Comparison of ENCODE assay signal across 17 cellular contexts in the genomic region with DNA sequence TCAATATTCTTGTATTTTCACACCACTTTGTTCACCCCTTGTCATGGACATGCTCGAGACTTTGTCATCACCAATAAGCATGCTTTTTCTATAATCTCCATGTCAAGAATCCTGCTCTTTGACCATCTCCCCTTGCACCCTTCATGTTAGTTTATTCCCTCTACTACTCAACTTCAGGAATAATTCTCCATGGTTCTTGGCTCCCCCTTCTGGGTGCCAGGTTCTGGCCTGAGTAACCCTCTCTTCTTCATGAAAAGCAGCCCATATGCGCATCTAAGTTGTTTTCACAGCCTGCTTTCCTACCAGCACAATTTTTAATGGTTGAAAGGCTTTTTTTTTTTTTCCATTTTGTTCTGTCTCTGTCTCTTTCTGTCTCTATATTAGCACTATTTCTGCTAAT.
A peak's percentile ranks its signal among the peaks of the same experiment; 100 is the strongest.
DNase-seq lines count a peak whose midpoint lies in the region; ATAC-seq, FAIRE-seq and TF ChIP-seq lines count a peak whose summit lies in the region.
"Had no signal": no experiment of that assay in that cellular context is flagged by ENCODE, and none has a peak within 500 bp of the region (broad histone marks: within the 10 kb centered on the region; RNA-seq: fewer than 3 reads in every experiment).

No MANE protein-coding gene starts in this region.

- no peaks in the 10 kb centered on the region for H4K20me1 ChIP-seq in IMR-90 (ENCODE audit: insufficient read depth, low read length)

- H3K9me1 ChIP-seq in IMR-90 (ENCODE audit: insufficient read depth, low read length): no peaks in the 10 kb centered on the region

- H3K14ac ChIP-seq in IMR-90 (replicated peaks; ENCODE audit: low read depth, low read length): no peak overlapping the region

- no peak overlapping the region for H2BK20ac ChIP-seq in IMR-90 (ENCODE audit: low read depth, low read length)

- no peak; the same call in 1 of the 2 replicates for ATAC-seq in IMR-90 (ENCODE audit: low read depth)
- ATAC-seq: activated CD8-positive, alpha-beta T cell treated with anti-CD3 and anti-CD28 coated beads for 36 hours had no signal

- no peak overlapping the region for H2BK120ac ChIP-seq in IMR-90 (ENCODE audit: low read depth, low read length)

- H3K27ac ChIP-seq in IMR-90 (ENCODE audit: insufficient read depth, low read length) (no peak overlapping the region), endodermal cell (ENCODE audit: low read depth, low read length) (no peak overlapping the region), coronary artery (no peak overlapping the region)
- H3K27ac ChIP-seq: esophagus squamous epithelium had no signal

- no peak overlapping the region for H4K8ac ChIP-seq in IMR-90 (ENCODE audit: low read depth in 2 of 2, low read length in 2 of 2)

- H3K9me3 ChIP-seq in IMR-90 (ENCODE audit: control insufficient read depth, insufficient read depth, low read length) (no peaks in the 10 kb centered on the region), endodermal cell (ENCODE audit: control insufficient read depth, low read length) (peaks cover 14% of the 10 kb centered on the region)
- H3K9me3 ChIP-seq: esophagus squamous epithelium had no signal

- H3K4me2 ChIP-seq in IMR-90 (ENCODE audit: low read depth, low read length): no peak overlapping the region

- no peak overlapping the region for H2BK15ac ChIP-seq in IMR-90 (ENCODE audit: low read depth, low read length)

- H3K4me1 Mint-ChIP-seq in Calu3 (ENCODE audit: low read depth, unreplicated experiment) (no peaks in the 10 kb centered on the region), endodermal cell (no peaks in the 10 kb centered on the region)
- H3K4me1 Mint-ChIP-seq: naive B cell had no signal

- H3K4ac ChIP-seq in IMR-90 (ENCODE audit: low read depth, low read length): no peak overlapping the region

- H3K9ac ChIP-seq in IMR-90 (ENCODE audit: low read depth, low read length) (no peak overlapping the region), endodermal cell (ENCODE audit: extremely low read depth, low read length, poor library complexity, severe bottlenecking) (no peak overlapping the region)

- H3K36me3 Mint-ChIP-seq in Calu3 (ENCODE audit: insufficient read depth, unreplicated experiment) (no peaks in the 10 kb centered on the region), endodermal cell (ENCODE audit: low read depth) (peaks cover 4% of the 10 kb centered on the region)
- H3K36me3 Mint-ChIP-seq: naive B cell had no signal

- TF ChIP-seq POLR2A in IMR-90 (IDR thresholded peaks at IDR 0.05; ENCODE audit: low read depth, low read length): no peak

- WGBS in IMR-90 (ENCODE audit: extremely low coverage in 2 of 2, insufficient read length in 1 of 2), 2 experiments: 63% methylated on average over 2 of the region's 2 CpGs; no CpG with 5 or more reads in 1 of the 2 experiments
- 91 to 92% methylated on average over 1 to 2 of the region's 2 CpGs for WGBS in endodermal cell (ENCODE audit: insufficient coverage in 1 of 2, insufficient read length in 1 of 2), 2 experiments

- H3K79me1 ChIP-seq in IMR-90 (ENCODE audit: low read depth in 1 of 2, low read length in 2 of 2): no peaks in the 10 kb centered on the region

- no peak overlapping the region for H4K91ac ChIP-seq in IMR-90 (ENCODE audit: insufficient read depth, low read depth, low read length)

- DNase-seq in Calu3 (peak; percentile 5), IMR-90 (no peak), endodermal cell (no peak), lung microvascular endothelial cell (ENCODE audit: low read depth in 2 of 2) (peak; percentile 11 to 27), coronary artery (ENCODE audit: low spot score) (no peak), frontal cortex (ENCODE audit: low spot score in 2 of 2) (no peak), GM20000 (ENCODE audit: low spot score) (no peak)
- DNase-seq in effector CD4-positive, alpha-beta T cell: no peak
- DNase-seq: activated CD8-positive, alpha-beta T cell treated with anti-CD3 and anti-CD28 coated beads for 36 hours; activated gamma-delta T cell; CD4-positive, alpha-beta T cell; esophagus squamous epithelium; naive B cell; NCI-H1436 treated with DMSO at 0.1 percent for 48 hours; retina; SHP77 had no signal

- no peak overlapping the region for H2BK5ac ChIP-seq in IMR-90 (ENCODE audit: low read depth, low read length, poor library complexity, severe bottlenecking)

- BruUV-seq in Calu3 (replicated peaks; lab: Mats Ljungman, UMichigan): no TSS peak
- no TSS peak for BruUV-seq in IMR-90 (replicated peaks; lab: Mats Ljungman, UMichigan)

- no peak overlapping the region for H3K4me3 Mint-ChIP-seq in Calu3 (ENCODE audit: low read depth, unreplicated experiment)
- no peak overlapping the region for H3K4me3 Mint-ChIP-seq in endodermal cell
- H3K4me3 Mint-ChIP-seq: activated CD8-positive, alpha-beta T cell treated with anti-CD3 and anti-CD28 coated beads for 36 hours; CD4-positive, alpha-beta T cell; naive B cell; stimulated activated naive CD8-positive, alpha-beta T cell treated with anti-CD3 and anti-CD28 coated beads, Interleukin-15, Interleukin-2, amounts not matched to agents 100 ng/mL and 50 ng/mL, for 24 hours had no signal

- TF ChIP-seq CTCF in Calu3 (IDR thresholded peaks at IDR 0.05; ENCODE audit: unreplicated experiment) (no peak), IMR-90 (conservative IDR thresholded peaks at IDR 0.05; ENCODE audit: low read depth, low read length) (peak; percentile 29; the same call in 1 of the 2 replicates), endodermal cell (conservative IDR thresholded peaks at IDR 0.05) (peak; percentile 55), coronary artery (IDR thresholded peaks at IDR 0.05) (no peak), GM20000 (IDR thresholded peaks at IDR 0.05; ENCODE audit: extremely low read depth, missing control alignments) (no peak)

- H3K27me3 Mint-ChIP-seq in Calu3 (ENCODE audit: unreplicated experiment) (no peaks in the 10 kb centered on the region), endodermal cell (ENCODE audit: insufficient read depth) (no peaks in the 10 kb centered on the region)
- H3K27me3 Mint-ChIP-seq: activated CD8-positive, alpha-beta T cell treated with anti-CD3 and anti-CD28 coated beads for 36 hours; CD4-positive, alpha-beta T cell; stimulated activated naive CD8-positive, alpha-beta T cell treated with anti-CD3 and anti-CD28 coated beads, Interleukin-15, Interleukin-2, amounts not matched to agents 100 ng/mL and 50 ng/mL, for 24 hours had no signal

- dilution Hi-C loops in IMR-90 (cut with HindIII; ENCODE audit: low sequenced_read_pairs, unreplicated experiment): no loop called here

- no peak overlapping the region for H3K56ac ChIP-seq in IMR-90 (ENCODE audit: extremely low read depth, insufficient read depth, low read length)

- TF ChIP-seq RAD21 in IMR-90 (IDR thresholded peaks at IDR 0.05; ENCODE audit: low read length): no peak

- H3K23ac ChIP-seq in IMR-90 (ENCODE audit: low read depth, low read length): no peak overlapping the region

- no peak overlapping the region for H2AFZ ChIP-seq in IMR-90 (replicated peaks; ENCODE audit: low read length, poor library complexity)

- POLR2A ChIA-PET in IMR-90 (lab: Charles Lee; ENCODE audit: unreplicated experiment): no interaction called here

- in situ Hi-C loops in IMR-90 (cut with MboI; ENCODE audit: low sequenced_read_pairs): no loop called here

- H3K4me1 ChIP-seq in IMR-90 (ENCODE audit: control insufficient read depth, insufficient read depth, low read length) (no peaks in the 10 kb centered on the region), endodermal cell (ENCODE audit: control insufficient read depth, insufficient read depth, low read length) (no peaks in the 10 kb centered on the region)
- H3K4me1 ChIP-seq: esophagus squamous epithelium had no signal

- intact Hi-C loops in Calu3 (cut with micrococcal nuclease; ENCODE audit: unreplicated experiment) (loop anchor here (1.0 kb wide), 1 partner anchor 150 kb away; no protein-coding TSS in a partner anchor), IMR-90 (cut with micrococcal nuclease) (loop anchor here (1.0 kb wide), 1 partner anchor 150 kb away; no protein-coding TSS in a partner anchor)

- CTCF ChIA-PET in Calu3 (lab: Charles Lee): no interaction called here
- CTCF ChIA-PET in IMR-90 (lab: Yijun Ruan, JAX): interaction anchor here (0.6 kb wide), 1 partner anchor 139 kb away, joined by 3 read pairs; no protein-coding TSS in a partner anchor

- H2AK9ac ChIP-seq in IMR-90 (replicated peaks; ENCODE audit: low read depth, low read length, poor library complexity): no peak overlapping the region

- no peak overlapping the region for H2AK5ac ChIP-seq in IMR-90 (ENCODE audit: low read depth, low read length)

- no peak overlapping the region for H3K27ac Mint-ChIP-seq in Calu3 (ENCODE audit: unreplicated experiment)
- H3K27ac Mint-ChIP-seq in endodermal cell: no peak overlapping the region
- H3K27ac Mint-ChIP-seq: activated CD8-positive, alpha-beta T cell treated with anti-CD3 and anti-CD28 coated beads for 36 hours; CD4-positive, alpha-beta T cell; naive B cell; stimulated activated naive CD8-positive, alpha-beta T cell treated with anti-CD3 and anti-CD28 coated beads, Interleukin-15, Interleukin-2, amounts not matched to agents 100 ng/mL and 50 ng/mL, for 24 hours had no signal

- H3K4me3 ChIP-seq in IMR-90 (ENCODE audit: insufficient read depth, low read depth, low read length) (no peak overlapping the region), endodermal cell (ENCODE audit: low read length) (no peak overlapping the region), coronary artery (no peak overlapping the region)
- H3K4me3 ChIP-seq: esophagus squamous epithelium had no signal

- no peaks in the 10 kb centered on the region for H3K27me3 ChIP-seq in IMR-90 (ENCODE audit: control insufficient read depth, insufficient read depth, low read length)
- H3K27me3 ChIP-seq in endodermal cell (ENCODE audit: control insufficient read depth, insufficient read depth, low read length, poor library complexity, severe bottlenecking): no peaks in the 10 kb centered on the region
- H3K27me3 ChIP-seq: esophagus squamous epithelium had no signal

- no peaks in the 10 kb centered on the region for H3K36me3 ChIP-seq in IMR-90 (ENCODE audit: control insufficient read depth, insufficient read depth, low read length)
- H3K36me3 ChIP-seq in endodermal cell (ENCODE audit: control insufficient read depth, insufficient read depth, low read length): no peaks in the 10 kb centered on the region

- no peak overlapping the region for H3K18ac ChIP-seq in IMR-90 (ENCODE audit: low read depth, low read length)

- no peak for FAIRE-seq in frontal cortex (lab: Jason Lieb, UNC)

- H4K5ac ChIP-seq in IMR-90 (ENCODE audit: low read depth, low read length): no peak overlapping the region

- H3K9me3 Mint-ChIP-seq in Calu3 (ENCODE audit: low read depth, unreplicated experiment) (no peaks in the 10 kb centered on the region), endodermal cell (peaks cover 7% of the 10 kb centered on the region)
- H3K9me3 Mint-ChIP-seq: activated CD8-positive, alpha-beta T cell treated with anti-CD3 and anti-CD28 coated beads for 36 hours had no signal

TF ChIP-seq in IMR-90, 13 proteins besides CTCF, POLR2A, EP300 and RAD21 (continues in another document):
- no peak for TF ChIP-seq RFX5 (IDR thresholded peaks at IDR 0.05; ENCODE audit: low read depth, low read length)

Comparison
In these comparisons a context has a peak if more than half of its experiments do, and no peak if none do; other contexts are left out.
1. DNase-seq: peak in Calu3 (single experiment) and lung microvascular endothelial cell (2 of 2); none in IMR-90 (single experiment), endodermal cell (single experiment), coronary artery (single experiment), effector CD4-positive, alpha-beta T cell (single experiment), frontal cortex (0 of 2) and GM20000 (single experiment).
2. CTCF ChIP-seq: peak in IMR-90 (single experiment) and endodermal cell (single experiment); none in Calu3 (single experiment), coronary artery (single experiment) and GM20000 (single experiment).